ENCODE assay signal across 18 cellular contexts in the genomic region with DNA sequence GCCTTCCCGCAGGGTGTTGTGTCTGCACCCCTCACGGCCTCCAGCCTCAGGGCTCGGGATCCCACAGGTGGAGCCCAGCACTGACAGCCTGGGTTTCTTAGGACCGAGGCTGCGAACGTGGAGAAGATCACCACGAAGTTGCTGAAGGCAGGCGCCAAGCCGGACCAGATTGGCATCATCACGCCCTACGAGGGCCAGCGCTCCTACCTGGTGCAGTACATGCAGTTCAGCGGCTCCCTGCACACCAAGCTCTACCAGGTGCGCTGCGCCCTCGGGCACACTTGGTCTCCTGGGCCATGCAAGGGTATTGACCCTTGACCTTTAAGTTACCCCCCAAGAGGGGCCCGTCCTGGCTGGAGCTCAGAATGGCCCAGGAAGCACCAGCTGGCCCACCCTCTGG. TPM values are rescaled to one million over a fixed set of nuclear protein-coding genes. Genes with fewer than 3 reads are reported as not detected.
A peak's percentile ranks its signal among the peaks of the same experiment; 100 is the strongest.
DNase-seq lines count a peak whose midpoint lies in the region; ATAC-seq, FAIRE-seq and TF ChIP-seq lines count a peak whose summit lies in the region.
"Had no signal": no experiment of that assay in that cellular context is flagged by ENCODE, and none has a peak within 500 bp of the region (broad histone marks: within the 10 kb centered on the region; RNA-seq: fewer than 3 reads in every experiment).

No MANE protein-coding gene starts in this region.

- no peaks in the 10 kb centered on the region for H3K27me3 ChIP-seq in lower lobe of right lung (ENCODE audit: low read depth)
- H3K27me3 ChIP-seq: SJCRH30 had no signal

- no peaks in the 10 kb centered on the region for H3K9me3 Mint-ChIP-seq in activated CD8-positive, alpha-beta memory T cell treated with anti-CD3 and anti-CD28 coated beads, Interleukin-2, amount 10 ng/mL, durations not matched to agents 7 days and 5 days (ENCODE audit: low read depth)
- no peaks in the 10 kb centered on the region for H3K9me3 Mint-ChIP-seq in activated B cell treated with CpG ODN at 0.5 μM for 24 hours

- peak overlapping the region; percentile 24 for H3K27ac ChIP-seq in lower lobe of right lung
- H3K27ac ChIP-seq: SJCRH30 had no signal

- H3K4me1 Mint-ChIP-seq in activated CD8-positive, alpha-beta memory T cell treated with anti-CD3 and anti-CD28 coated beads, Interleukin-2, amount 10 ng/mL, durations not matched to agents 7 days and 5 days: peaks cover 3% of the 10 kb centered on the region
- peaks cover 15% of the 10 kb centered on the region for H3K4me1 Mint-ChIP-seq in activated B cell treated with CpG ODN at 0.5 μM for 24 hours

- DNase-seq in activated CD8-positive, alpha-beta memory T cell treated with anti-CD3 and anti-CD28 coated beads, Interleukin-2, amount 10 ng/mL, durations not matched to agents 7 days and 5 days: no peak
- no peak for DNase-seq in activated CD8-positive, alpha-beta memory T cell treated with anti-CD3 and anti-CD28 coated beads, Interleukin-2, amount 50 U/mL, for 48 hours
- DNase-seq in activated B cell treated with CpG ODN at 0.5 μM for 24 hours (no peak), lower lobe of right lung (peak; percentile 38), T1000 (lab: John Stamatoyannopoulos, UW) (no peak), GM03348 (ENCODE audit: low spot score) (no peak), GM12892 (ENCODE audit: insufficient read length) (no peak)
- DNase-seq: GDM1, GOT3, KBM-7, NCI-H1048, NCI-H146, NCI-H2081 treated with DMSO at 0.1 percent for 48 hours, NCI-H226, NCI-H524 treated with DMSO at 0.1 percent for 48 hours, OCI-M1, SJCRH30 had no signal

- no peak for TF ChIP-seq CTCF in activated B cell treated with CpG ODN at 0.5 μM for 24 hours (IDR thresholded peaks at IDR 0.05)
- TF ChIP-seq CTCF in lower lobe of right lung (IDR thresholded peaks at IDR 0.05): no peak

- H3K9me3 ChIP-seq in lower lobe of right lung: no peaks in the 10 kb centered on the region
- H3K9me3 ChIP-seq: SJCRH30 had no signal

- H3K4me1 ChIP-seq in lower lobe of right lung: peaks cover 6% of the 10 kb centered on the region
- H3K4me1 ChIP-seq: SJCRH30 had no signal

- ATAC-seq in activated CD8-positive, alpha-beta memory T cell treated with anti-CD3 and anti-CD28 coated beads, Interleukin-2, amount 10 ng/mL, durations not matched to agents 7 days and 5 days: no peak
- ATAC-seq in activated B cell treated with CpG ODN at 0.5 μM for 24 hours (ENCODE audit: low read depth) (no peak), lower lobe of right lung (no peak), HG03108 (IDR thresholded peaks at IDR 0.05; ENCODE audit: unreplicated experiment) (no peak)

- CTCF ChIA-PET in activated CD8-positive, alpha-beta memory T cell treated with anti-CD3 and anti-CD28 coated beads, Interleukin-2, amount 10 ng/mL, durations not matched to agents 7 days and 5 days (lab: Charles Lee): interaction anchor here (1.5 kb wide), 1 partner anchor 14 kb away, joined by 4 read pairs; no protein-coding TSS in a partner anchor
- CTCF ChIA-PET in activated B cell treated with CpG ODN at 0.5 μM for 24 hours (lab: Charles Lee): interaction anchor here (2.0 kb wide), 1 partner anchor 13 kb away, joined by 6 read pairs; no protein-coding TSS in a partner anchor

- peaks cover 100% of the 10 kb centered on the region for H3K36me3 ChIP-seq in lower lobe of right lung

- peak overlapping the region; percentile 28 for H3K27ac Mint-ChIP-seq in activated CD8-positive, alpha-beta memory T cell treated with anti-CD3 and anti-CD28 coated beads, Interleukin-2, amount 10 ng/mL, durations not matched to agents 7 days and 5 days
- H3K27ac Mint-ChIP-seq in activated B cell treated with CpG ODN at 0.5 μM for 24 hours: peak overlapping the region; percentile 59

- no peak overlapping the region for H3K4me3 Mint-ChIP-seq in activated CD8-positive, alpha-beta memory T cell treated with anti-CD3 and anti-CD28 coated beads, Interleukin-2, amount 10 ng/mL, durations not matched to agents 7 days and 5 days
- no peak overlapping the region for H3K4me3 Mint-ChIP-seq in activated B cell treated with CpG ODN at 0.5 μM for 24 hours

- H3K36me3 Mint-ChIP-seq in activated CD8-positive, alpha-beta memory T cell treated with anti-CD3 and anti-CD28 coated beads, Interleukin-2, amount 10 ng/mL, durations not matched to agents 7 days and 5 days: peaks cover 36% of the 10 kb centered on the region
- peaks cover 91% of the 10 kb centered on the region for H3K36me3 Mint-ChIP-seq in activated B cell treated with CpG ODN at 0.5 μM for 24 hours (ENCODE audit: low read depth)

- TF ChIP-seq POLR2A in GM12892 (IDR thresholded peaks at IDR 0.05; ENCODE audit: low read depth, low read length): no peak; the same call in 1 of the 2 replicates

- intact Hi-C loops in activated B cell treated with CpG ODN at 0.5 μM for 24 hours (cut with micrococcal nuclease) (no loop called here), lower lobe of right lung (cut with DNase I) (no loop called here)

- FAIRE-seq in GM12892 (lab: Jason Lieb, UNC): no peak

- POLR2A ChIA-PET in activated B cell treated with CpG ODN at 0.5 μM for 24 hours (lab: Charles Lee): no interaction called here

- no peak overlapping the region for H3K4me3 ChIP-seq in lower lobe of right lung
- H3K4me3 ChIP-seq: SJCRH30 had no signal

- H3K27me3 Mint-ChIP-seq in activated CD8-positive, alpha-beta memory T cell treated with anti-CD3 and anti-CD28 coated beads, Interleukin-2, amount 10 ng/mL, durations not matched to agents 7 days and 5 days: no peaks in the 10 kb centered on the region
- no peaks in the 10 kb centered on the region for H3K27me3 Mint-ChIP-seq in activated B cell treated with CpG ODN at 0.5 μM for 24 hours

RNA-seq across cellular contexts. Expression of a gene that starts 29.0 kb away (rescaled TPM):
- total RNA-seq in activated CD8-positive, alpha-beta memory T cell treated with anti-CD3 and anti-CD28 coated beads, Interleukin-2, amount 10 ng/mL, durations not matched to agents 7 days and 5 days: 10 to 100 TPM; 98.4 to 98.7 TPM
- 93.2 and 107 TPM in 2 replicates for total RNA-seq in activated B cell treated with CpG ODN at 0.5 μM for 24 hours
- 75.8 TPM for total RNA-seq in lower lobe of right lung
- 12.8 TPM for polyA plus RNA-seq in GM12892 (2012; ENCODE audit: missing spikeins)

RNA-seq across cellular contexts. Expression of a gene that starts 35.2 kb away (rescaled TPM):
- not detected for total RNA-seq in activated CD8-positive, alpha-beta memory T cell treated with anti-CD3 and anti-CD28 coated beads, Interleukin-2, amount 10 ng/mL, durations not matched to agents 7 days and 5 days
- total RNA-seq in activated B cell treated with CpG ODN at 0.5 μM for 24 hours (not detected in 2 replicates), lower lobe of right lung (not detected)
- 0.15 TPM for polyA plus RNA-seq in GM12892 (2012; ENCODE audit: missing spikeins)

RNA-seq across cellular contexts. Expression of a gene that starts 58.5 kb away (rescaled TPM):
- 100 to 1,000 TPM; 251 to 264 TPM for total RNA-seq in activated CD8-positive, alpha-beta memory T cell treated with anti-CD3 and anti-CD28 coated beads, Interleukin-2, amount 10 ng/mL, durations not matched to agents 7 days and 5 days
- total RNA-seq in activated B cell treated with CpG ODN at 0.5 μM for 24 hours (182 and 253 TPM in 2 replicates), lower lobe of right lung (145 TPM)
- 81.2 TPM for polyA plus RNA-seq in GM12892 (2012; ENCODE audit: missing spikeins)

RNA-seq across cellular contexts. Expression of a gene that starts 58.8 kb away (rescaled TPM):
- 10 to 100 TPM; 48.2 to 56.4 TPM for total RNA-seq in activated CD8-positive, alpha-beta memory T cell treated with anti-CD3 and anti-CD28 coated beads, Interleukin-2, amount 10 ng/mL, durations not matched to agents 7 days and 5 days
- 49.0 and 53.6 TPM in 2 replicates for total RNA-seq in activated B cell treated with CpG ODN at 0.5 μM for 24 hours
- 32.2 TPM for total RNA-seq in lower lobe of right lung
- polyA plus RNA-seq in GM12892 (2012; ENCODE audit: missing spikeins): 24.4 TPM
